In the genomic region with DNA sequence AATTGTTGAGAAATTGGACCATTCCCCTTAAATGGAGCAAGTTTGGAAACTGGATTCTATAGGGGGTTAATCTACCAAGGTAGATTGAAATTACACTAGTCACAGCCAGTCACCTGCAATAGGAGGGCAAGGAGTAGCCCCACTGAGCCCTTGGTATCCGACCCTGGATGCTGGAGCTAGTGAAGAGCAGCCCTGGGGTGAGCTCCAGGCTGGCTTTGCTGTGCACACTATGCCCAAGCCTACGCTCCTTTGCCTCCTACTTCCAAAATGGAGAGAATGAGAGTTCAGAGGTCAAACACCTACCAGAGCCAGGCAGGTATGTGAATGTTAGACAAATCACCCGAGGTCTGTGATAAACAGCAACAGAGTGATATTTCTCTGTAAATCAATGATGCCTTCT, we compare ENCODE assay signal across 1 cellular context.
A peak's percentile ranks its signal among the peaks of the same experiment; 100 is the strongest.
TF ChIP-seq lines count a peak whose summit lies in the region.

No MANE protein-coding gene starts in this region.

TF ChIP-seq in K562, 482 proteins besides CTCF, POLR2A, EP300 and RAD21:
- TF ChIP-seq DIDO1 (tag; IDR thresholded peaks at IDR 0.05; ENCODE audit: low read depth) (no peak), NR2C1 (IDR thresholded peaks at IDR 0.05) (0 out of 2 replicates have a peak, but pooled peaks have one; percentile 24), NR2C1 (tag; IDR thresholded peaks at IDR 0.05) (no peak), ZNF3 (CRISPR knock-in tag; IDR thresholded peaks at IDR 0.05) (no peak), ZNF282 (CRISPR knock-in tag; IDR thresholded peaks at IDR 0.05) (no peak)
- TF ChIP-seq, protein P1, sequence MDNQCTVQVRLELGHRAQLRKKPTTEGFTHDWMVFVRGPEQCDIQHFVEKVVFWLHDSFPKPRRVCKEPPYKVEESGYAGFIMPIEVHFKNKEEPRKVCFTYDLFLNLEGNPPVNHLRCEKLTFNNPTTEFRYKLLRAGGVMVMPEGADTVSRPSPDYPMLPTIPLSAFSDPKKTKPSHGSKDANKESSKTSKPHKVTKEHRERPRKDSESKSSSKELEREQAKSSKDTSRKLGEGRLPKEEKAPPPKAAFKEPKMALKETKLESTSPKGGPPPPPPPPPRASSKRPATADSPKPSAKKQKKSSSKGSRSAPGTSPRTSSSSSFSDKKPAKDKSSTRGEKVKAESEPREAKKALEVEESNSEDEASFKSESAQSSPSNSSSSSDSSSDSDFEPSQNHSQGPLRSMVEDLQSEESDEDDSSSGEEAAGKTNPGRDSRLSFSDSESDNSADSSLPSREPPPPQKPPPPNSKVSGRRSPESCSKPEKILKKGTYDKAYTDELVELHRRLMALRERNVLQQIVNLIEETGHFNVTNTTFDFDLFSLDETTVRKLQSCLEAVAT (IDR thresholded peaks at IDR 0.05), result no peak
- TF ChIP-seq, protein P2, sequence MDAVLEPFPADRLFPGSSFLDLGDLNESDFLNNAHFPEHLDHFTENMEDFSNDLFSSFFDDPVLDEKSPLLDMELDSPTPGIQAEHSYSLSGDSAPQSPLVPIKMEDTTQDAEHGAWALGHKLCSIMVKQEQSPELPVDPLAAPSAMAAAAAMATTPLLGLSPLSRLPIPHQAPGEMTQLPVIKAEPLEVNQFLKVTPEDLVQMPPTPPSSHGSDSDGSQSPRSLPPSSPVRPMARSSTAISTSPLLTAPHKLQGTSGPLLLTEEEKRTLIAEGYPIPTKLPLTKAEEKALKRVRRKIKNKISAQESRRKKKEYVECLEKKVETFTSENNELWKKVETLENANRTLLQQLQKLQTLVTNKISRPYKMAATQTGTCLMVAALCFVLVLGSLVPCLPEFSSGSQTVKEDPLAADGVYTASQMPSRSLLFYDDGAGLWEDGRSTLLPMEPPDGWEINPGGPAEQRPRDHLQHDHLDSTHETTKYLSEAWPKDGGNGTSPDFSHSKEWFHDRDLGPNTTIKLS (IDR thresholded peaks at IDR 0.05; ENCODE audit: borderline replicate concordance, low read depth), result no peak
